In genomic region chr14:73478684-73479083, GRCh38 we compare ENCODE assay signal across 1 cellular context.
TF ChIP-seq lines count a peak whose summit lies in the region.

No MANE protein-coding gene starts in this region.

TF ChIP-seq in HepG2, 621 proteins besides CTCF, POLR2A, EP300 and RAD21 (continued from another document and continues in another):
- TF ChIP-seq PAXIP1 (CRISPR knock-in tag; conservative IDR thresholded peaks at IDR 0.05) = peak; percentile 71
- TF ChIP-seq ZFY (CRISPR knock-in tag; IDR thresholded peaks at IDR 0.05) = peak; percentile 69
- TF ChIP-seq ZBTB37 (CRISPR knock-in tag; IDR thresholded peaks at IDR 0.05) = peak; percentile 71; the same call in 1 of the 2 replicates
- no peak for TF ChIP-seq HNRNPL (IDR thresholded peaks at IDR 0.05; ENCODE audit: low read depth, low read length)
- TF ChIP-seq ZMYM4 (CRISPR knock-in tag; IDR thresholded peaks at IDR 0.05) = no peak
- no peak for TF ChIP-seq SNAPC2 (CRISPR knock-in tag; IDR thresholded peaks at IDR 0.05)
- no peak for TF ChIP-seq ELF4 (CRISPR knock-in tag; IDR thresholded peaks at IDR 0.05; ENCODE audit: borderline replicate concordance)
- TF ChIP-seq ZNF296 (CRISPR knock-in tag; conservative IDR thresholded peaks at IDR 0.05) = no peak
- no peak for TF ChIP-seq ATF2 (CRISPR knock-in tag; IDR thresholded peaks at IDR 0.05)
- TF ChIP-seq NFRKB (IDR thresholded peaks at IDR 0.05) = no peak
- TF ChIP-seq NRL (CRISPR knock-in tag; IDR thresholded peaks at IDR 0.05; ENCODE audit: borderline replicate concordance) = no peak
- no peak for TF ChIP-seq SNAPC4 (CRISPR knock-in tag; IDR thresholded peaks at IDR 0.05)
- TF ChIP-seq MTA1 (CRISPR knock-in tag; IDR thresholded peaks at IDR 0.05; ENCODE audit: borderline replicate concordance) = no peak
- no peak for TF ChIP-seq TFDP1 (CRISPR knock-in tag; IDR thresholded peaks at IDR 0.05; ENCODE audit: borderline replicate concordance)
- TF ChIP-seq BRCA1 (CRISPR knock-in tag; IDR thresholded peaks at IDR 0.05) = 0 out of 2 replicates have a peak, but pooled peaks have one; percentile 17
- TF ChIP-seq HNF1B (CRISPR knock-in tag; IDR thresholded peaks at IDR 0.05) = no peak
- 0 out of 2 replicates have a peak, but pooled peaks have one; percentile 20 for TF ChIP-seq SIN3A (IDR thresholded peaks at IDR 0.05; ENCODE audit: borderline replicate concordance, low read depth, low read length)
- no peak for TF ChIP-seq GABPA (IDR thresholded peaks at IDR 0.05; ENCODE audit: low read depth, low read length)
- no peak for TF ChIP-seq GABPA (CRISPR knock-in tag; IDR thresholded peaks at IDR 0.05; ENCODE audit: low read depth)
- no peak for TF ChIP-seq AFF4 (CRISPR knock-in tag; IDR thresholded peaks at IDR 0.05)
- TF ChIP-seq POGK (CRISPR knock-in tag; conservative IDR thresholded peaks at IDR 0.05) = no peak
- no peak for TF ChIP-seq MED8 (CRISPR knock-in tag; IDR thresholded peaks at IDR 0.05; ENCODE audit: insufficient replicate concordance)
- no peak for TF ChIP-seq ZNF446 (CRISPR knock-in tag; IDR thresholded peaks at IDR 0.05)
- peak; percentile 60 for TF ChIP-seq HDAC2 (CRISPR knock-in tag; IDR thresholded peaks at IDR 0.05)
- TF ChIP-seq ZNF101 (CRISPR knock-in tag; IDR thresholded peaks at IDR 0.05; ENCODE audit: borderline replicate concordance, low read depth) = no peak
- TF ChIP-seq HMGXB3 (CRISPR knock-in tag; IDR thresholded peaks at IDR 0.05; ENCODE audit: borderline replicate concordance) = no peak
- TF ChIP-seq GFI1 (CRISPR knock-in tag; IDR thresholded peaks at IDR 0.05; ENCODE audit: borderline replicate concordance) = no peak
- TF ChIP-seq ZNF576 (CRISPR knock-in tag; IDR thresholded peaks at IDR 0.05) = no peak
- TF ChIP-seq NPAS2 (CRISPR knock-in tag; IDR thresholded peaks at IDR 0.05; ENCODE audit: borderline replicate concordance) = no peak
